ENCODE assay signal across 13 cellular contexts in genomic region chr22:19606332-19607197, GRCh38.
DNase-seq lines count a peak whose midpoint lies in the region; TF ChIP-seq lines count a peak whose summit lies in the region.
"Had no signal": no experiment of that assay in that cellular context is flagged by ENCODE, and none has a peak within 500 bp of the region (broad histone marks: within the 10 kb centered on the region; RNA-seq: fewer than 3 reads in every experiment).

No MANE protein-coding gene starts in this region.

- CTCF ChIA-PET in activated naive CD4-positive, alpha-beta T cell treated with anti-CD3 and anti-CD28 coated beads for 36 hours (lab: Charles Lee): no interaction called here
- CTCF ChIA-PET in PC-9 (lab: Charles Lee): no interaction called here

- no peaks in the 10 kb centered on the region for H3K9me3 Mint-ChIP-seq in activated naive CD4-positive, alpha-beta T cell treated with anti-CD3 and anti-CD28 coated beads for 36 hours

- H3K4me1 Mint-ChIP-seq in activated naive CD4-positive, alpha-beta T cell treated with anti-CD3 and anti-CD28 coated beads for 36 hours (ENCODE audit: low read depth): peaks cover 67% of the 10 kb centered on the region

- H3K9me3 ChIP-seq in OCI-LY3 (ENCODE audit: insufficient read depth, low read length) (no peaks in the 10 kb centered on the region), thyroid gland (no peaks in the 10 kb centered on the region), PC-9 (ENCODE audit: insufficient read depth, low read depth) (no peaks in the 10 kb centered on the region)
- H3K9me3 ChIP-seq: mucosa of descending colon had no signal

- H3K27ac Mint-ChIP-seq in activated naive CD4-positive, alpha-beta T cell treated with anti-CD3 and anti-CD28 coated beads for 36 hours: peak overlapping the region; percentile 76

- H2AFZ ChIP-seq in OCI-LY3 (ENCODE audit: low read depth, low read length) (peak overlapping the region; percentile 78; the same call in 1 of the 2 replicates), PC-9 (no peak overlapping the region)

- DNase-seq in activated naive CD4-positive, alpha-beta T cell treated with anti-CD3 and anti-CD28 coated beads for 36 hours: no peak
- no peak for DNase-seq in activated naive CD4-positive, alpha-beta T cell (lab: John Stamatoyannopoulos, UW)
- DNase-seq in epithelial cell of prostate (ENCODE audit: low read depth, low spot score) (no peak), thyroid gland (no peak), KBM-7 (no peak), NK-92 (lab: John Stamatoyannopoulos, UW; ENCODE audit: unreplicated experiment) (no peak), PC-9 (no peak)
- DNase-seq: left cardiac atrium, NCI-H187 treated with DMSO at 0.1 percent for 48 hours had no signal

- no peaks in the 10 kb centered on the region for H3F3A ChIP-seq in PC-9 (ENCODE audit: insufficient read depth, low read depth)

- no peaks in the 10 kb centered on the region for H4K20me1 ChIP-seq in OCI-LY3 (ENCODE audit: insufficient read depth, low read length)
- no peaks in the 10 kb centered on the region for H4K20me1 ChIP-seq in PC-9 (ENCODE audit: insufficient read depth)

- H3K36me3 ChIP-seq in OCI-LY3 (replicated peaks; ENCODE audit: low read depth, low read length) (no peaks in the 10 kb centered on the region), thyroid gland (no peaks in the 10 kb centered on the region), PC-9 (ENCODE audit: low read depth) (no peaks in the 10 kb centered on the region)

- H3K79me2 ChIP-seq in OCI-LY3 (ENCODE audit: low read length) (no peaks in the 10 kb centered on the region), PC-9 (ENCODE audit: low read depth) (no peaks in the 10 kb centered on the region)

- no peak for TF ChIP-seq POLR2A in thyroid gland (IDR thresholded peaks at IDR 0.05)

- H3K9me2 ChIP-seq in PC-9 (ENCODE audit: insufficient read depth): no peaks in the 10 kb centered on the region

- H3K4me3 ChIP-seq in OCI-LY3 (ENCODE audit: low read length) (peak overlapping the region; percentile 56), thyroid gland (replicated peaks in 1 of 3) (no peak overlapping the region), PC-9 (no peak overlapping the region)
- H3K4me3 ChIP-seq: coronary artery, GM12878, mucosa of descending colon had no signal

- H3K4me3 Mint-ChIP-seq in activated naive CD4-positive, alpha-beta T cell treated with anti-CD3 and anti-CD28 coated beads for 36 hours: peak overlapping the region; percentile 57

- WGBS in thyroid gland, 2 donors: 85 to 87% methylated on average over 16 of the region's 16 CpGs

- H3K4me1 ChIP-seq in OCI-LY3 (ENCODE audit: low read length): peaks cover 49% of the 10 kb centered on the region
- H3K4me1 ChIP-seq in thyroid gland: peaks cover 0 to 18% of the 10 kb centered on the region in 2 donors
- no peaks in the 10 kb centered on the region for H3K4me1 ChIP-seq in PC-9 (replicated peaks; ENCODE audit: insufficient read depth)

- H3K27me3 ChIP-seq in OCI-LY3 (ENCODE audit: low read depth, low read length): peaks cover 23% of the 10 kb centered on the region
- H3K27me3 ChIP-seq in thyroid gland: no peaks in the 10 kb centered on the region
- peaks cover 9% of the 10 kb centered on the region; the same call in 1 of the 2 replicates for H3K27me3 ChIP-seq in PC-9 (ENCODE audit: insufficient read depth, low read depth)

- no peak overlapping the region for H3K9ac ChIP-seq in OCI-LY3 (ENCODE audit: low read length)

- H3K27ac ChIP-seq in OCI-LY3 (ENCODE audit: low read length) (no peak overlapping the region), epithelial cell of prostate (peak overlapping the region; percentile 61), thyroid gland (peak overlapping the region in 2 of 3 donors; percentile 24 to 30), PC-9 (no peak overlapping the region)
- H3K27ac ChIP-seq: coronary artery had no signal

- H3K36me3 Mint-ChIP-seq in activated naive CD4-positive, alpha-beta T cell treated with anti-CD3 and anti-CD28 coated beads for 36 hours (ENCODE audit: low read depth): no peaks in the 10 kb centered on the region

- TF ChIP-seq CTCF in OCI-LY3 (IDR thresholded peaks at IDR 0.05; ENCODE audit: low read depth, low read length) (no peak), thyroid gland (IDR thresholded peaks at IDR 0.05) (no peak), PC-9 (conservative IDR thresholded peaks at IDR 0.05) (no peak)

- in situ Hi-C loops in KBM-7 (cut with MboI; ENCODE audit: low pct_unique_long_range_greater_than_20kb, low sequenced_read_pairs): no loop called here

- POLR2A ChIA-PET in PC-9 (lab: Charles Lee; ENCODE audit: unreplicated experiment): no interaction called here

- H3K4me2 ChIP-seq in OCI-LY3 (ENCODE audit: low read length) (peak overlapping the region; percentile 63), PC-9 (no peak overlapping the region)

- no peaks in the 10 kb centered on the region for H3K27me3 Mint-ChIP-seq in activated naive CD4-positive, alpha-beta T cell treated with anti-CD3 and anti-CD28 coated beads for 36 hours (ENCODE audit: low read depth)

- no TSS peak for BruUV-seq in PC-9 (replicated peaks; lab: Mats Ljungman, UMichigan)

- intact Hi-C loops in activated naive CD4-positive, alpha-beta T cell treated with anti-CD3 and anti-CD28 coated beads for 36 hours (cut with micrococcal nuclease): loop anchor here (1.0 to 5.0 kb wide), 6 partner anchors 9 to 286 kb away; partner anchors contain the start of genes C22orf39, CDC45 and UFD1
- intact Hi-C loops in thyroid gland (cut with DNase I): no loop called here
- intact Hi-C loops in PC-9 (cut with micrococcal nuclease; ENCODE audit: unreplicated experiment): no loop called here

Comparison
In these comparisons a context has a peak if more than half of its experiments do, and no peak if none do; other contexts are left out.
1. H3K27ac ChIP-seq: peak in epithelial cell of prostate (single experiment) and thyroid gland (2 of 3); none in OCI-LY3 (single experiment) and PC-9 (single experiment).